Comparison of ENCODE assay signal across 17 cellular contexts in the genomic region with DNA sequence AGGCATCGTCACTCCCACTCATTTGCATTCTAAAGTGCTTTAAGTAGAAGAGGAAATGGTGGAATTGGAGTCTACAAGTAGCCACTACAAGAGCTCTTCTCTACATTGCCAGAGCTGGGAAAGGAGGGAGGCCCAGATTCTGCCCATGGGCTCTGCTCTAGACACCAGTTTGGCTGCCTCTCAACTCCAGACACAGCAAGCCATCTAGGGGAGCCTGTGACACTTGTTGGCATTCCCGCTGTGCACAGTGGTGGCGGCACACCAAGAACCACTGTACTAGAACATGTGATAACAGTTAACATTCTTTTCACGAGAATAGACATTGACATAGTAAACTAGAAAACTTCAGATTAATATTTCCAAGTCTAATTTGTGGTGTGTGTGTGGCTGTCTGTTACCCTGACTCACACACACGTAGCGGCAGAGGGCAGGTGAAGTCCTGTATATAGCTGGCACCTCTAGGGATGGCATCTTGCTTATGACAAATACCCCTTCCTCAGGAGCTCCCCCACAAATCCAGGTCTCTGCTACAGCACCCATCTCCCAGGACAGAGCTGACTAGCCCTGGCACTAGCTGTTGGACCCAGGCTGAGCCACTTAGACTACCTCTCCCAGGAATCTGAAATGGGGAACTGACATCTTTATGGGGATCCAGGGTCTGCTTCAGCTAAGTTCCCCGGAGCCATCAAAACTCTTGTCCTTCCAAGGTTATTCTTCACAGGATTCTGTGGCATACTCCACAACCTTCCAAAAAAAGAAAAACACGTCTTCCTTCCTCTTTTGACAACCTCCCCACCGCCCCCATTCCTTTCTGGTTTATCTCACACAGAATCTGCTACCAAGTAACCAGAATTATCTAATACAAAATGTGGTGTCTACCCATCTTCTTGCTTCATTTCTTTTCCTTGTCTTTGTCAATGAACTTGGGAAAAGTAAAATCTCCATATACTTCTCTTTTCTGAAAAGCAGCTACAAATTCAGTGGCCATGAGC. TPM values are rescaled to one million over a fixed set of nuclear protein-coding genes. Genes with fewer than 3 reads are reported as not detected.
A peak's percentile ranks its signal among the peaks of the same experiment; 100 is the strongest.
DNase-seq lines count a peak whose midpoint lies in the region; ATAC-seq and TF ChIP-seq lines count a peak whose summit lies in the region.
"Had no signal": no experiment of that assay in that cellular context is flagged by ENCODE, and none has a peak within 500 bp of the region (broad histone marks: within the 10 kb centered on the region; RNA-seq: fewer than 3 reads in every experiment).

No MANE protein-coding gene starts in this region.

- H3K4me3 Mint-ChIP-seq in natural killer cell (no peak overlapping the region), memory B cell (no peak overlapping the region)
- no peak overlapping the region for H3K4me3 Mint-ChIP-seq in natural killer cell treated with Interleukin-12 subunit alpha and Interleukin-12 subunit beta and Interleukin-15 and Interleukin-18, amount 100 ng/mL, for 72 hours
- H3K4me3 Mint-ChIP-seq: activated CD4-positive, alpha-beta T cell treated with anti-CD3 and anti-CD28 coated beads, Interleukin-2, amount 10 ng/mL, durations not matched to agents 7 days and 5 days; IgD-negative memory B cell; stimulated activated naive CD8-positive, alpha-beta T cell treated with anti-CD3 and anti-CD28 coated beads, Interleukin-15, Interleukin-2, amounts not matched to agents 100 ng/mL and 50 ng/mL, for 24 hours had no signal

- no peak for TF ChIP-seq POLR2A in esophagus squamous epithelium (IDR thresholded peaks at IDR 0.05)
- no peak for TF ChIP-seq POLR2A in uterus (IDR thresholded peaks at IDR 0.05)

- H3K9me3 ChIP-seq in esophagus squamous epithelium (no peaks in the 10 kb centered on the region), uterus (no peaks in the 10 kb centered on the region), GM23248 (ENCODE audit: low read depth) (no peaks in the 10 kb centered on the region)

- no peak overlapping the region for H3K9ac ChIP-seq in GM23248

- WGBS in esophagus squamous epithelium, 2 donors, result 88 to 91% methylated on average over 9 of the region's 9 CpGs
- 75 to 81% methylated on average over 9 of the region's 9 CpGs for WGBS in GM23248 (ENCODE audit: low coverage in 1 of 2, low lambda C conversion rate in 2 of 2, missing lambda C conversion rate in 2 of 2), 2 experiments

- H2AFZ ChIP-seq in GM23248, result no peak overlapping the region

- intact Hi-C loops in natural killer cell (cut with micrococcal nuclease), result no loop called here
- intact Hi-C loops in esophagus squamous epithelium (cut with DNase I), result loop anchor here (5.0 kb wide), 1 partner anchor 181 kb away; no protein-coding TSS in a partner anchor
- intact Hi-C loops in uterus (cut with DNase I; ENCODE audit: low total_unique reads), result loop anchor here (5.0 kb wide), 1 partner anchor 181 kb away; no protein-coding TSS in a partner anchor

- no peaks in the 10 kb centered on the region for H3K79me2 ChIP-seq in GM23248 (ENCODE audit: insufficient read depth)

- H3K36me3 ChIP-seq in esophagus squamous epithelium (peaks cover 15 to 98% (median 20%) of the 10 kb centered on the region in 3 donors), uterus (no peaks in the 10 kb centered on the region), GM23248 (ENCODE audit: low read depth) (peaks cover 38% of the 10 kb centered on the region)

- no peak for ATAC-seq in natural killer cell
- no peak for ATAC-seq in natural killer cell treated with Interleukin-12 subunit alpha and Interleukin-12 subunit beta and Interleukin-15 and Interleukin-18, amount 100 ng/mL, for 72 hours
- no peak for ATAC-seq in memory B cell (ENCODE audit: low read depth)
- ATAC-seq in activated CD4-positive, CD25-positive, alpha-beta regulatory T cell treated with anti-CD3 and anti-CD28 coated beads, Interleukin-2, amount 50 U/mL, for 24 hours, result no peak
- ATAC-seq: GM12878, left colon had no signal

- H3K4me3 ChIP-seq in esophagus squamous epithelium, result no peak overlapping the region
- no peak overlapping the region for H3K4me3 ChIP-seq in uterus
- no peak overlapping the region for H3K4me3 ChIP-seq in GM23248
- H3K4me3 ChIP-seq: GM12878 had no signal

- H3K27me3 ChIP-seq in esophagus squamous epithelium (no peaks in the 10 kb centered on the region), uterus (no peaks in the 10 kb centered on the region), GM23248 (replicated peaks; ENCODE audit: insufficient read depth) (no peaks in the 10 kb centered on the region)

- H3K4me1 ChIP-seq in esophagus squamous epithelium, result peaks cover 0 to 15% (median 0%) of the 10 kb centered on the region in 3 donors
- peaks cover 0 to 3% of the 10 kb centered on the region in 2 donors for H3K4me1 ChIP-seq in uterus
- H3K4me1 ChIP-seq in GM23248 (ENCODE audit: insufficient read depth), result no peaks in the 10 kb centered on the region

- no peaks in the 10 kb centered on the region for H4K20me1 ChIP-seq in GM23248 (ENCODE audit: insufficient read depth)

- no peaks in the 10 kb centered on the region for H3K27me3 Mint-ChIP-seq in natural killer cell (ENCODE audit: low read depth in 2 of 2)
- no peaks in the 10 kb centered on the region for H3K27me3 Mint-ChIP-seq in natural killer cell treated with Interleukin-12 subunit alpha and Interleukin-12 subunit beta and Interleukin-15 and Interleukin-18, amount 100 ng/mL, for 72 hours
- no peaks in the 10 kb centered on the region for H3K27me3 Mint-ChIP-seq in memory B cell
- H3K27me3 Mint-ChIP-seq: activated CD4-positive, alpha-beta T cell treated with anti-CD3 and anti-CD28 coated beads, Interleukin-2, amount 10 ng/mL, durations not matched to agents 7 days and 5 days; IgD-negative memory B cell; stimulated activated naive CD8-positive, alpha-beta T cell treated with anti-CD3 and anti-CD28 coated beads, Interleukin-15, Interleukin-2, amounts not matched to agents 100 ng/mL and 50 ng/mL, for 24 hours had no signal

- no peaks in the 10 kb centered on the region for H3K9me2 ChIP-seq in GM23248 (ENCODE audit: insufficient read depth)

- H3K4me1 Mint-ChIP-seq in natural killer cell (peaks cover 0 to 12% of the 10 kb centered on the region in 2 donors), memory B cell (peaks cover 11% of the 10 kb centered on the region)
- peaks cover 6 to 14% of the 10 kb centered on the region in 2 donors for H3K4me1 Mint-ChIP-seq in natural killer cell treated with Interleukin-12 subunit alpha and Interleukin-12 subunit beta and Interleukin-15 and Interleukin-18, amount 100 ng/mL, for 72 hours (ENCODE audit: low read depth in 2 of 2)
- H3K4me1 Mint-ChIP-seq: activated CD4-positive, alpha-beta T cell treated with anti-CD3 and anti-CD28 coated beads, Interleukin-2, amount 10 ng/mL, durations not matched to agents 7 days and 5 days had no signal

- H3K9me3 Mint-ChIP-seq in natural killer cell, result no peaks in the 10 kb centered on the region
- H3K9me3 Mint-ChIP-seq in natural killer cell treated with Interleukin-12 subunit alpha and Interleukin-12 subunit beta and Interleukin-15 and Interleukin-18, amount 100 ng/mL, for 72 hours, result no peaks in the 10 kb centered on the region
- no peaks in the 10 kb centered on the region for H3K9me3 Mint-ChIP-seq in memory B cell
- H3K9me3 Mint-ChIP-seq: activated CD4-positive, alpha-beta T cell treated with anti-CD3 and anti-CD28 coated beads, Interleukin-2, amount 10 ng/mL, durations not matched to agents 7 days and 5 days; IgD-negative memory B cell; stimulated activated naive CD8-positive, alpha-beta T cell treated with anti-CD3 and anti-CD28 coated beads, Interleukin-15, Interleukin-2, amounts not matched to agents 100 ng/mL and 50 ng/mL, for 24 hours had no signal

- H3K27ac ChIP-seq in esophagus squamous epithelium (peak overlapping the region in 3 of 4 donors; percentile 28 to 42 (median 30)), uterus (peak overlapping the region; percentile 29 to 36), GM23248 (no peak overlapping the region)

- H3K27ac Mint-ChIP-seq in natural killer cell (peak overlapping the region; percentile 27 to 50), memory B cell (peak overlapping the region; percentile 79)
- peak overlapping the region in 1 of 2 donors; percentile 56 for H3K27ac Mint-ChIP-seq in natural killer cell treated with Interleukin-12 subunit alpha and Interleukin-12 subunit beta and Interleukin-15 and Interleukin-18, amount 100 ng/mL, for 72 hours
- H3K27ac Mint-ChIP-seq: activated CD4-positive, alpha-beta T cell treated with anti-CD3 and anti-CD28 coated beads, Interleukin-2, amount 10 ng/mL, durations not matched to agents 7 days and 5 days; stimulated activated naive CD8-positive, alpha-beta T cell treated with anti-CD3 and anti-CD28 coated beads, Interleukin-15, Interleukin-2, amounts not matched to agents 100 ng/mL and 50 ng/mL, for 24 hours had no signal

- no peak for TF ChIP-seq CTCF in natural killer cell (IDR thresholded peaks at IDR 0.05)
- TF ChIP-seq CTCF in esophagus squamous epithelium (IDR thresholded peaks at IDR 0.05), result no peak
- no peak for TF ChIP-seq CTCF in uterus (IDR thresholded peaks at IDR 0.05)

- H3K4me2 ChIP-seq in GM23248 (ENCODE audit: unreplicated experiment), result no peak overlapping the region

- no peaks in the 10 kb centered on the region for H3F3A ChIP-seq in GM23248 (ENCODE audit: insufficient read depth)

- peaks cover 37% of the 10 kb centered on the region for H3K36me3 Mint-ChIP-seq in natural killer cell
- peaks cover 31% of the 10 kb centered on the region for H3K36me3 Mint-ChIP-seq in natural killer cell treated with Interleukin-12 subunit alpha and Interleukin-12 subunit beta and Interleukin-15 and Interleukin-18, amount 100 ng/mL, for 72 hours
- H3K36me3 Mint-ChIP-seq in memory B cell, result peaks cover 45% of the 10 kb centered on the region

- no peak for DNase-seq in natural killer cell
- no peak for DNase-seq in natural killer cell treated with Interleukin-12 subunit alpha and Interleukin-12 subunit beta and Interleukin-15 and Interleukin-18, amount 100 ng/mL, for 72 hours (ENCODE audit: low spot score)
- no peak for DNase-seq in esophagus squamous epithelium (lab: John Stamatoyannopoulos, UW)
- DNase-seq in memory B cell (ENCODE audit: low spot score in 2 of 2), result no peak
- no peak for DNase-seq in uterus
- DNase-seq in GM23248, result no peak
- no peak for DNase-seq in GDM1 (lab: John Stamatoyannopoulos, UW)
- DNase-seq: activated CD4-positive, alpha-beta T cell treated with anti-CD3 and anti-CD28 coated beads, Interleukin-2, amount 10 ng/mL, durations not matched to agents 7 days and 5 days; effector memory CD4-positive, alpha-beta T cell; left colon; NCI-H1092 treated with DMSO at 0.1 percent for 48 hours; NCI-H446 had no signal

- in situ Hi-C loops in GM23248 (cut with MboI), result no loop called here

RNA-seq across cellular contexts. Expression of gene MRLN, which starts 54.7 kb away (rescaled TPM):
- not detected for total RNA-seq in natural killer cell
- not detected for total RNA-seq in natural killer cell treated with Interleukin-12 subunit alpha and Interleukin-12 subunit beta and Interleukin-15 and Interleukin-18, amount 100 ng/mL, for 72 hours
- not detected for total RNA-seq in esophagus squamous epithelium
- under 1 TPM in 1 of 4 donors, not detected in 3; 0.35 TPM for total RNA-seq in uterus
- total RNA-seq in GM23248 (2014; rRNA removed; shearing (Covaris generic)), result not detected in 2 replicates
- not detected in 2 replicates for polyA plus RNA-seq in GM23248 (2016; fragmentation: Nextera tagmentation; extraction: Ambion mirVana)
- total RNA-seq: activated CD4-positive, alpha-beta T cell treated with anti-CD3 and anti-CD28 coated beads, Interleukin-2, amount 10 ng/mL, durations not matched to agents 7 days and 5 days; GM12878; H1; left colon had no signal
- polyA plus RNA-seq: IgD-negative memory B cell had no signal
